ENCODE assay signal across 27 cellular contexts in the genomic region with DNA sequence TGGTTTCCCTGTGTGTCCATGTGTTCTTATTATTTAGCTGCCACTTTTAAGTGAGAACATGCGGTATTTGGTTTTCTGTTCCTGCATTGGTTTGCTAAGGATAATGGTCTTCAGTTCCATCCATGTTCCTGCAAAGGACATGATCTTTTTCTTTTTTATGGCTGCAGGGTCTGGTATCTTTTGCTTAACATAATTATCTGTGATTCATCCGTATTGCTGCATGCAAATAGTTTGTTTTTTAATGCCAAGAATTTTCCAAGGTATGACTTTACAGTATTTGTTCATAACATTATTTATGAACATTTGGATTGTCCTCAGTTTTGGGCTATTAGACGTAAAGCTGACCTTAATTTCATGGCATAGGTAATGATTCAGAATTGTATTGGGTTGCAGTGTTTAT.
"Had no signal": no experiment of that assay in that cellular context is flagged by ENCODE, and none has a peak within 500 bp of the region (broad histone marks: within the 10 kb centered on the region; RNA-seq: fewer than 3 reads in every experiment).

No MANE protein-coding gene starts in this region.

- H3K4me3 Mint-ChIP-seq: activated naive CD4-positive, alpha-beta T cell treated with anti-CD3 and anti-CD28 coated beads, Interleukin-2, amount 10 ng/mL, durations not matched to agents 7 days and 5 days; activated naive CD8-positive, alpha-beta T cell treated with anti-CD3 and anti-CD28 coated beads, Interleukin-2, amount 50 U/mL, for 24 hours; activated T-cell treated with anti-CD3 and anti-CD28 coated beads, Interleukin-2, amount 50 U/mL, for 24 hours; dendritic cell treated with granulocyte-macrophage colony-stimulating factor and Interleukin-4, amounts not matched to agents 40 ng/mL and 50 ng/mL, for 4 days; neural progenitor cell; T-helper 2 cell treated with Interferon-gamma antibody and Interleukin-4, amounts not matched to agents 5 μg/mL and 100 μg/mL, for 36 hours had no signal

- H3K27ac Mint-ChIP-seq: activated naive CD4-positive, alpha-beta T cell treated with anti-CD3 and anti-CD28 coated beads, Interleukin-2, amount 10 ng/mL, durations not matched to agents 7 days and 5 days; activated naive CD8-positive, alpha-beta T cell treated with anti-CD3 and anti-CD28 coated beads, Interleukin-2, amount 50 U/mL, for 24 hours; activated T-cell treated with anti-CD3 and anti-CD28 coated beads, Interleukin-2, amount 50 U/mL, for 24 hours; dendritic cell treated with granulocyte-macrophage colony-stimulating factor and Interleukin-4, amounts not matched to agents 40 ng/mL and 50 ng/mL, for 4 days; neural progenitor cell; T-helper 2 cell treated with Interferon-gamma antibody and Interleukin-4, amounts not matched to agents 5 μg/mL and 100 μg/mL, for 36 hours had no signal

- ATAC-seq: activated naive CD8-positive, alpha-beta T cell treated with anti-CD3 and anti-CD28 coated beads, Interleukin-2, amount 50 U/mL, for 24 hours; gastrocnemius medialis; left ventricle myocardium superior had no signal

- H3K4me1 Mint-ChIP-seq: neural progenitor cell had no signal

- H3K27me3 ChIP-seq: brain microvascular endothelial cell, gastrocnemius medialis, neural progenitor cell, testis, uterus had no signal

- H3K4me1 ChIP-seq: neural progenitor cell, prostate gland, testis, uterus had no signal

- H3K9me3 ChIP-seq: gastrocnemius medialis, prostate gland, testis, uterus had no signal

- H2AFZ ChIP-seq: neural progenitor cell had no signal

- H3K36me3 ChIP-seq: brain microvascular endothelial cell, prostate gland, uterus had no signal

- H3K27me3 Mint-ChIP-seq: activated naive CD4-positive, alpha-beta T cell treated with anti-CD3 and anti-CD28 coated beads, Interleukin-2, amount 10 ng/mL, durations not matched to agents 7 days and 5 days; activated naive CD8-positive, alpha-beta T cell treated with anti-CD3 and anti-CD28 coated beads, Interleukin-2, amount 50 U/mL, for 24 hours; activated T-cell treated with anti-CD3 and anti-CD28 coated beads, Interleukin-2, amount 50 U/mL, for 24 hours; dendritic cell treated with granulocyte-macrophage colony-stimulating factor and Interleukin-4, amounts not matched to agents 40 ng/mL and 50 ng/mL, for 4 days had no signal

- H3K9me3 Mint-ChIP-seq: dendritic cell treated with granulocyte-macrophage colony-stimulating factor and Interleukin-4, amounts not matched to agents 40 ng/mL and 50 ng/mL, for 4 days; neural progenitor cell had no signal

- H3K9ac ChIP-seq: neural progenitor cell had no signal

- DNase-seq: activated CD4-positive, alpha-beta T cell treated with anti-CD3 and anti-CD28 coated beads for 1 hour; activated CD4-positive, alpha-beta T cell treated with anti-CD3 and anti-CD28 coated beads, Interleukin-2, amount 50 U/mL, for 4 hours; activated CD8-positive, alpha-beta memory T cell treated with anti-CD3 and anti-CD28 coated beads for 24 hours; activated CD8-positive, alpha-beta memory T cell treated with anti-CD3 and anti-CD28 coated beads, Interleukin-2, amount 50 U/mL, for 4 hours; activated effector memory CD4-positive, alpha-beta T cell treated with Interleukin-2 at 50 U/mL for 16 hours; activated naive CD4-positive, alpha-beta T cell treated with anti-CD3 and anti-CD28 coated beads, Interleukin-2, amount 10 ng/mL, durations not matched to agents 7 days and 5 days; activated naive CD8-positive, alpha-beta T cell treated with anti-CD3 and anti-CD28 coated beads, Interleukin-2, amount 50 U/mL, for 24 hours; activated T-cell treated with anti-CD3 and anti-CD28 coated beads, Interleukin-2, amount 50 U/mL, for 24 hours; aorta; brain microvascular endothelial cell; caudate nucleus; effector CD4-positive, alpha-beta T cell; erythroblast; gastrocnemius medialis; hypothalamus; left ventricle myocardium superior; mammary epithelial cell; stimulated activated CD4-positive, alpha-beta T cell treated with anti-CD3 and anti-CD28 coated beads, Interleukin-2, amount 100 ng/mL, for 48 hours; stimulated activated CD8-positive, alpha-beta memory T cell treated with anti-CD3 and anti-CD28 coated beads, Interleukin-4, amount 100 ng/mL, for 48 hours; stimulated activated naive CD4-positive, alpha-beta T cell; testis; uterus; WERI-Rb-1 had no signal

- H3K27ac ChIP-seq: brain microvascular endothelial cell, gastrocnemius medialis, neural progenitor cell, prostate gland, testis, uterus, WERI-Rb-1 had no signal

- H3K4me2 ChIP-seq: neural progenitor cell had no signal

- H3K4me3 ChIP-seq: gastrocnemius medialis, neural progenitor cell, prostate gland, testis, uterus had no signal
